8 cellular contexts compared by ENCODE assay signal in genomic region chr20:28602401-28603217, GRCh38.
A peak's percentile ranks its signal among the peaks of the same experiment; 100 is the strongest.
DNase-seq lines count a peak whose midpoint lies in the region; ATAC-seq, FAIRE-seq and TF ChIP-seq lines count a peak whose summit lies in the region.
"Not testable (repeated sequence)": the region's sequence is repeated elsewhere in the genome, so short reads cannot be mapped to it uniquely, and the experiment has no call there.

No MANE protein-coding gene starts in this region.

- peaks cover 18% of the 10 kb centered on the region for H3K9me3 Mint-ChIP-seq in WTC11

- ATAC-seq in GM21381 (IDR thresholded peaks at IDR 0.05; ENCODE audit: unreplicated experiment) (peak; percentile 99), HG03457 (IDR thresholded peaks at IDR 0.05; ENCODE audit: unreplicated experiment) (peak; percentile 100), WTC11 (peak; percentile 99), Right ventricle myocardium superior (ENCODE audit: poor library complexity) (peak; percentile 100), omental fat pad (ENCODE audit: low FRiP score) (peak; percentile 97)

- CTCF ChIA-PET in WTC11 (lab: Charles Lee) = interaction anchor here (1.4 kb wide), 1 partner anchor 8 kb away, joined by 3 read pairs; no protein-coding TSS in a partner anchor

- H3K4me3 ChIP-seq in astrocyte of the spinal cord (ENCODE audit: low read depth, low read length) = peak overlapping the region; percentile 68

- intact Hi-C loops in Right ventricle myocardium superior (cut with DNase I) = not testable (repeated sequence)

- H3K36me3 Mint-ChIP-seq in WTC11 = not testable (repeated sequence)

- peak; percentile 28 for DNase-seq in D721Med (ENCODE audit: insufficient read length, low spot score)
- peak; percentile 85 for DNase-seq in WTC11 (ENCODE audit: low spot score)
- peak; percentile 91 for DNase-seq in astrocyte of the spinal cord (ENCODE audit: low read depth, low spot score)
- peak; percentile 89 for DNase-seq in Right ventricle myocardium superior
- DNase-seq in omental fat pad (ENCODE audit: low spot score) = peak; percentile 27
- DNase-seq in stimulated activated CD8-positive, alpha-beta memory T cell treated with anti-CD3 and anti-CD28 coated beads, Interleukin-7, amount 100 ng/mL, for 48 hours (ENCODE audit: extremely low read depth in 1 of 2, low read depth in 1 of 2) = peak; percentile 60 to 77

- H3K4me1 Mint-ChIP-seq in WTC11 = peaks cover 10% of the 10 kb centered on the region

- in situ Hi-C loops in astrocyte of the spinal cord (cut with HindIII; ENCODE audit: low sequenced_read_pairs) = not testable (repeated sequence)

- POLR2A ChIA-PET in WTC11 (lab: Charles Lee) = not testable (repeated sequence)

- H3K27ac Mint-ChIP-seq in WTC11 = peak overlapping the region; percentile 95

- not testable (repeated sequence) for H3K27me3 Mint-ChIP-seq in WTC11 (ENCODE audit: low read depth)

- FAIRE-seq in D721Med (lab: Jason Lieb, UNC) = not testable (repeated sequence)

- H3K4me3 Mint-ChIP-seq in WTC11 = peak overlapping the region; percentile 96

- peak; percentile 29 for TF ChIP-seq CTCF in D721Med (IDR thresholded peaks at IDR 0.05; ENCODE audit: insufficient read depth, missing control alignments)
- not testable (repeated sequence) for TF ChIP-seq CTCF in WTC11 (IDR thresholded peaks at IDR 0.05); omental fat pad (IDR thresholded peaks at IDR 0.05)
- TF ChIP-seq CTCF in astrocyte of the spinal cord (IDR thresholded peaks at IDR 0.05; ENCODE audit: low read depth, low read length) = peak; percentile 73

TF ChIP-seq in WTC11, 78 proteins besides CTCF, POLR2A, EP300 and RAD21:
- TF ChIP-seq SMAD4 (CRISPR knock-in tag; IDR thresholded peaks at IDR 0.05) (0 out of 2 replicates have a peak, but pooled peaks have one; percentile 54), ARID4B (CRISPR knock-in tag; IDR thresholded peaks at IDR 0.05; ENCODE audit: borderline replicate concordance) (0 out of 2 replicates have a peak, but pooled peaks have one; percentile 61), HMGXB4 (CRISPR knock-in tag; IDR thresholded peaks at IDR 0.05) (peak; percentile 81; the same call in 1 of the 2 replicates), NR2C2 (CRISPR knock-in tag; IDR thresholded peaks at IDR 0.05) (0 out of 2 replicates have a peak, but pooled peaks have one; percentile 34), MAX (CRISPR knock-in tag; IDR thresholded peaks at IDR 0.05) (peak; percentile 81), ZBTB21 (CRISPR knock-in tag; IDR thresholded peaks at IDR 0.05; ENCODE audit: borderline replicate concordance) (0 out of 2 replicates have a peak, but pooled peaks have one; percentile 14), CREB1 (CRISPR knock-in tag; IDR thresholded peaks at IDR 0.05) (0 out of 2 replicates have a peak, but pooled peaks have one; percentile 17), GABPB1 (CRISPR knock-in tag; IDR thresholded peaks at IDR 0.05) (peak; percentile 47; the same call in 1 of the 2 replicates), FOXK1 (CRISPR knock-in tag; IDR thresholded peaks at IDR 0.05) (peak; percentile 67), ZBTB43 (CRISPR knock-in tag; IDR thresholded peaks at IDR 0.05) (0 out of 2 replicates have a peak, but pooled peaks have one; percentile 19), SP1 (CRISPR knock-in tag; conservative IDR thresholded peaks at IDR 0.05) (peak; percentile 46)

Comparison
In these comparisons a context has a peak if more than half of its experiments do, and no peak if none do; other contexts are left out.
1. Peak in every context shown above with its lines: DNase-seq, ATAC-seq and H3K4me3 ChIP-seq.
2. DNase-seq: peak in every context shown above with its lines; median percentile 91 in astrocyte of the spinal cord; 89 in Right ventricle myocardium superior; 85 in WTC11; 68 in stimulated activated CD8-positive, alpha-beta memory T cell treated with anti-CD3 and anti-CD28 coated beads, Interleukin-7, amount 100 ng/mL, for 48 hours; 28 in D721Med; 27 in omental fat pad.